In the genomic region with DNA sequence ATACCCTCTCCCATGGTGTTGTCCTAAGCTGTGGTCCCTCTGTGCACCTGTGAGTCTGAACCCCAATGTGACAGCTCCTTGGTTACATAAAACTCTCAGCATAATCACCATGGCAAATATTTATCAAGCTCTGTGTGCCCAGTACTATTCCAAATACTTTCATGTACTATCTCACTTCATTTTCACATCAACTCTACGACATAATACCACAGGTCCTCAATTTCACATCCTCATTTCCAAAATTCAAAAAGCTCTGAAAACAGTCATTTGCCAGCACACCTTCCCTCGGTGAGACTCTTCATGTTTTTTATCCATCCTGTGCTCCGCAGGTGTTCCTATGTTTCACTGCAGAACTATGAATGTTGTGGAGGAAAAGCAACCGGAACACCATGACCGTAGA, we compare ENCODE assay signal across 2 cellular contexts.
TF ChIP-seq lines count a peak whose summit lies in the region.

No MANE protein-coding gene starts in this region.

TF ChIP-seq in HEK293, 187 proteins besides CTCF, POLR2A, EP300 and RAD21:
- TF ChIP-seq ZNF621 (tag by site-specific recombination; IDR thresholded peaks at IDR 0.05) (no peak), SCRT2 (tag by site-specific recombination; IDR thresholded peaks at IDR 0.05) (peak; percentile 28; the same call in 1 of the 2 replicates), MEIS1 (CRISPR knock-in tag; IDR thresholded peaks at IDR 0.05; ENCODE audit: borderline replicate concordance) (no peak), ZFP69B (tag by site-specific recombination; IDR thresholded peaks at IDR 0.05) (no peak), ZNF155 (tag by site-specific recombination; IDR thresholded peaks at IDR 0.05) (no peak), ZNF184 (tag by site-specific recombination; IDR thresholded peaks at IDR 0.05) (no peak), ZNF768 (tag by site-specific recombination; IDR thresholded peaks at IDR 0.05) (no peak), ZNF37A (tag by site-specific recombination; IDR thresholded peaks at IDR 0.05) (no peak)

TF ChIP-seq in GM12878, 131 proteins besides CTCF, POLR2A, EP300 and RAD21:
- TF ChIP-seq SPI1 (IDR thresholded peaks at IDR 0.05; ENCODE audit: borderline replicate concordance, insufficient read depth, low read depth, low read length) (peak; percentile 75; the same call in 1 of the 2 replicates), ZSCAN29 (IDR thresholded peaks at IDR 0.05) (no peak)
